12 cellular contexts compared by ENCODE assay signal in the genomic region with DNA sequence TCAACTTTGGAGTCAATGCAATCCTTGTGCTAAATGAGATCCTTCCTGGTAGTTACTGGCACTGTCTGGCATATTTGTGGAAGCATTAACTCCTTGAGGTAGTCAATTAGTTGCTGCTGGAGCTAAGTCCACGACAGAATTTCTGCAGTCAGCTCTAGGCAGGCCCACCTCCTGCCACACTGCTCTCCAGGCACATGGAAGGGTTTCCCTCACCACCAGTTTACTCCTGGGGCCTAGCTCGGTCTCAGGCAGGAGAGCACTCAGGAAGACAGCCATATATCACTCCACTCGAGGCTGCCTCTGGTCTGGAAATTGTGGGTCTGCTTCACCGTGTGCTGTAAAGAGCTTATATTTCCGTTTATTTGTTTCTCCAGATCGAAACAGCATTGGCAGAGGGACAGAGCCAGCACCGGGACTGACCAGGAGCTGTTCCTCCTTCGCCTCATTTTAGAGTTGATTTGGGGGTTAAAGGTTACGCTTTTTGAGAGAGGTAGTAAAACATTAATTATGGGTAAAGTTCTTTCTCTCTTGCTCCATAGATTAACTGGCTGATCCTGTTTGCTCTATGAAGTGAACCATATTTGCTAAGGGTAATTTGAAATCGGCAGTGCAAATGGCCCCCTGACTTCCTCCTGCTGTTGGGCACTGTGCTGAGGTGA. TPM values are rescaled to one million over a fixed set of nuclear protein-coding genes. Genes with fewer than 3 reads are reported as not detected.
DNase-seq lines count a peak whose midpoint lies in the region; ATAC-seq and FAIRE-seq lines count a peak whose summit lies in the region.
"Had no signal": no experiment of that assay in that cellular context is flagged by ENCODE, and none has a peak within 500 bp of the region (broad histone marks: within the 10 kb centered on the region; RNA-seq: fewer than 3 reads in every experiment).

No MANE protein-coding gene starts in this region.

- peak overlapping the region; percentile 40 for H3K4me2 ChIP-seq in trophoblast cell (ENCODE audit: low read length)

- DNase-seq in DMS153 treated with DMSO at 0.1 percent for 48 hours (lab: John Stamatoyannopoulos, UW; ENCODE audit: unreplicated experiment) = peak; percentile 24
- no peak for DNase-seq in SJCRH30
- DNase-seq in trophoblast cell = no peak
- no peak for DNase-seq in NOMO-1 treated with dmso at 0.1 percent for 144 hours (lab: John Stamatoyannopoulos, UW; ENCODE audit: unreplicated experiment)
- no peak for DNase-seq in T-helper 1 cell
- DNase-seq in urothelium cell line (ENCODE audit: low spot score) = no peak
- DNase-seq: activated CD4-positive, alpha-beta memory T cell treated with anti-CD3 and anti-CD28 coated beads for 36 hours; effector CD4-positive, alpha-beta T cell; naive thymus-derived CD4-positive, alpha-beta T cell; NCI-H1436 treated with DMSO at 0.1 percent for 48 hours had no signal

- no peak overlapping the region for H3K4me3 ChIP-seq in SJCRH30
- H3K4me3 ChIP-seq in trophoblast cell (ENCODE audit: low read depth, low read length) = no peak overlapping the region

- H3K9me3 ChIP-seq in SJCRH30 (replicated peaks) = no peaks in the 10 kb centered on the region
- H3K9me3 ChIP-seq in trophoblast cell (ENCODE audit: insufficient read depth, low read depth, low read length) = no peaks in the 10 kb centered on the region

- no peak overlapping the region for H3K4ac ChIP-seq in trophoblast cell (ENCODE audit: low read depth, low read length)

- WGBS in trophoblast cell (ENCODE audit: extremely low coverage, insufficient coverage, insufficient read length) = no CpG with 5 or more reads among the region's 10 CpGs

- H2BK5ac ChIP-seq in trophoblast cell (ENCODE audit: low read depth, low read length, poor library complexity) = peak overlapping the region; percentile 2

- H2BK12ac ChIP-seq in trophoblast cell (ENCODE audit: low read length) = no peak overlapping the region

- no peak overlapping the region for H2BK120ac ChIP-seq in trophoblast cell (ENCODE audit: insufficient read depth, low read length, poor library complexity)

- no peaks in the 10 kb centered on the region for H3K79me2 ChIP-seq in trophoblast cell (ENCODE audit: control insufficient read depth, insufficient read depth, low read length, poor library complexity)

- no peak overlapping the region for H3K23ac ChIP-seq in trophoblast cell (ENCODE audit: low read length)

- H3K36me3 ChIP-seq in SJCRH30 (no peaks in the 10 kb centered on the region), trophoblast cell (ENCODE audit: control insufficient read depth in 1 of 2, insufficient read depth in 2 of 2, low read length in 2 of 2) (no peaks in the 10 kb centered on the region)

- peak overlapping the region; percentile 20 for H4K8ac ChIP-seq in trophoblast cell (ENCODE audit: low read depth, low read length)

- no peak overlapping the region for H3K18ac ChIP-seq in trophoblast cell (ENCODE audit: low read length)

- H4K12ac ChIP-seq in trophoblast cell (ENCODE audit: low read depth, low read length) = no peak overlapping the region

- no peaks in the 10 kb centered on the region for H3K79me1 ChIP-seq in trophoblast cell (ENCODE audit: low read length)

- H3K27me3 ChIP-seq in SJCRH30 (no peaks in the 10 kb centered on the region), trophoblast cell (ENCODE audit: insufficient read depth, low read length) (no peaks in the 10 kb centered on the region)

- H3K9ac ChIP-seq in trophoblast cell (ENCODE audit: low read length) = no peak overlapping the region

- FAIRE-seq in islet of Langerhans (lab: Jason Lieb, UNC) = peak; percentile 49
- no peak for FAIRE-seq in urothelium cell line (lab: Jason Lieb, UNC)

- H2AFZ ChIP-seq in trophoblast cell (ENCODE audit: insufficient read depth, low read length, poor library complexity) = no peak overlapping the region

- no peak for ATAC-seq in HG03175 (IDR thresholded peaks at IDR 0.05; ENCODE audit: unreplicated experiment)
- ATAC-seq: naive thymus-derived CD4-positive, alpha-beta T cell had no signal

- H3K27ac ChIP-seq in SJCRH30 (peak overlapping the region; percentile 79), trophoblast cell (ENCODE audit: low read depth, low read length) (peak overlapping the region; percentile 35)

- H3K4me1 ChIP-seq in SJCRH30 (peaks cover 43% of the 10 kb centered on the region), trophoblast cell (ENCODE audit: control insufficient read depth in 1 of 2, insufficient read depth in 2 of 2, low read length in 2 of 2) (peaks cover 8 to 13% of the 10 kb centered on the region in 2 experiments)

- no peak overlapping the region for H4K91ac ChIP-seq in trophoblast cell (ENCODE audit: low read depth, low read length)

- H3K14ac ChIP-seq in trophoblast cell (ENCODE audit: low read length) = no peak overlapping the region

- no peak overlapping the region for H2AK5ac ChIP-seq in trophoblast cell (ENCODE audit: low read length)

RNA-seq across cellular contexts. Expression of a gene that starts 20.6 kb away (rescaled TPM):
- 175 and 192 TPM in 2 replicates for total RNA-seq in SJCRH30 (2014; rRNA removed; shearing (Covaris generic))
- 79.8 and 83.8 TPM in 2 replicates for polyA plus RNA-seq in trophoblast cell (2013)

RNA-seq across cellular contexts. Expression of a gene that starts 46.5 kb away (rescaled TPM):
- total RNA-seq in SJCRH30 (2014; rRNA removed; shearing (Covaris generic)) = 38.2 and 51.2 TPM in 2 replicates
- polyA plus RNA-seq in trophoblast cell (2013) = 56.0 and 58.8 TPM in 2 replicates
